8 cellular contexts compared by ENCODE assay signal in genomic region chrX:1336331-1337143, GRCh38. TPM values are rescaled to one million over a fixed set of nuclear protein-coding genes. Genes with fewer than 3 reads are reported as not detected.
A peak's percentile ranks its signal among the peaks of the same experiment; 100 is the strongest.
DNase-seq lines count a peak whose midpoint lies in the region; ATAC-seq and TF ChIP-seq lines count a peak whose summit lies in the region.

TSS of gene IL3RA (plus strand) at chrX:1336785. CDS start at chrX:1341766, 4,981 bp downstream.

- intact Hi-C loops in thyroid gland (cut with DNase I), result no loop called here

- WGBS in adipose tissue, 3 donors, result 12 to 33% (median 15%) methylated on average over 19 of the region's 19 CpGs
- 8 to 19% methylated on average over 19 of the region's 19 CpGs for WGBS in lung, 2 donors
- WGBS in thyroid gland, 2 donors, result 42 to 50% methylated on average over 19 of the region's 19 CpGs

- TF ChIP-seq CTCF in lung (IDR thresholded peaks at IDR 0.05; ENCODE audit: control extremely low read depth, extremely low read depth), result no peak
- TF ChIP-seq CTCF in thyroid gland (IDR thresholded peaks at IDR 0.05), result no peak

- H3K36me3 ChIP-seq in lung (ENCODE audit: control insufficient read depth in 2 of 2, insufficient read depth in 2 of 2, low read length in 2 of 2) (no peaks in the 10 kb centered on the region), thyroid gland (no peaks in the 10 kb centered on the region)

- H3K9me3 ChIP-seq in lung (ENCODE audit: control insufficient read depth in 2 of 2, insufficient read depth in 1 of 2, low read length in 1 of 2) (peaks cover 0 to 3% of the 10 kb centered on the region in 2 donors), thyroid gland (no peaks in the 10 kb centered on the region)

- peak; percentile 57 for DNase-seq in A172 (ENCODE audit: low spot score)
- DNase-seq in lung (ENCODE audit: low spot score), result peak; percentile 49
- DNase-seq in thyroid gland, result no peak
- no peak for DNase-seq in GOT3 (lab: John Stamatoyannopoulos, UW)
- DNase-seq in activated CD8-positive, alpha-beta memory T cell treated with anti-CD3 and anti-CD28 coated beads, Interleukin-2, amount 50 U/mL, for 4 hours, result no peak

- ATAC-seq in GM18868 (IDR thresholded peaks at IDR 0.05; ENCODE audit: unreplicated experiment) (peak; percentile 59), HG03432 (IDR thresholded peaks at IDR 0.05; ENCODE audit: unreplicated experiment) (peak; percentile 61), lung (ENCODE audit: insufficient read depth, low FRiP score) (no peak)

- TF ChIP-seq POLR2A in thyroid gland (IDR thresholded peaks at IDR 0.05), result no peak

- H3K27me3 ChIP-seq in lung (ENCODE audit: control insufficient read depth, insufficient read depth) (no peaks in the 10 kb centered on the region), thyroid gland (no peaks in the 10 kb centered on the region)

- H3K4me3 ChIP-seq in lung, result peak within 1 kb of the TSS; percentile 25
- peak within 1 kb of the TSS in 1 of 3 donors; percentile 12 for H3K4me3 ChIP-seq in thyroid gland (replicated peaks in 1 of 3)

- H3K4me1 ChIP-seq in lung (ENCODE audit: control insufficient read depth in 2 of 2, insufficient read depth in 2 of 2, low read length in 2 of 2) (no peaks in the 10 kb centered on the region), thyroid gland (no peaks in the 10 kb centered on the region)

- H3K27ac ChIP-seq in adipose tissue (ENCODE audit: low read depth, low read length), result no peak within 1 kb of the TSS
- peak within 1 kb of the TSS; percentile 26 to 62 for H3K27ac ChIP-seq in lung (ENCODE audit: low read depth in 1 of 2, low read length in 1 of 2)
- peak within 1 kb of the TSS in 2 of 3 donors; percentile 23 to 41 for H3K27ac ChIP-seq in thyroid gland

RNA-seq across cellular contexts. Expression of gene IL3RA, which starts in this region (rescaled TPM):
- not detected in 2 replicates for total RNA-seq in A172 (2014; rRNA removed; shearing (Covaris generic))
- polyA plus RNA-seq in adipose tissue (10 to 100 TPM in 2 of 3 donors, 1 to 10 TPM in 1; 4.0 to 19.0 (median 18.5) TPM), lung (10 to 100 TPM; 19.4 to 52.2 TPM)
- total RNA-seq in lung (10 to 100 TPM; 19.2 to 21.6 TPM), thyroid gland (1 to 10 TPM in 3 of 4 donors, under 1 TPM in 1; 0.89 to 4.5 (median 3.3) TPM)

Comparison
In these comparisons a context has a peak if more than half of its experiments do, and no peak if none do; other contexts are left out.
1. Peak in DNase-seq in A172; RNA of the gene not detected or under 1 TPM.